In genomic region chr7:1741246-1741645, GRCh38 we compare ENCODE assay signal across 19 cellular contexts.
DNase-seq lines count a peak whose midpoint lies in the region; ATAC-seq and TF ChIP-seq lines count a peak whose summit lies in the region.
"Had no signal": no experiment of that assay in that cellular context is flagged by ENCODE, and none has a peak within 500 bp of the region (broad histone marks: within the 10 kb centered on the region; RNA-seq: fewer than 3 reads in every experiment).

No MANE protein-coding gene starts in this region.

- H3K4me2 ChIP-seq in MM.1S (ENCODE audit: low read depth, low read length) = peak overlapping the region; percentile 55; the same call in 1 of the 2 replicates

- no peak overlapping the region for H3K27ac Mint-ChIP-seq in activated naive CD8-positive, alpha-beta T cell treated with anti-CD3 and anti-CD28 coated beads, Interleukin-2, amount 50 U/mL, for 24 hours
- peak overlapping the region; percentile 51 for H3K27ac Mint-ChIP-seq in stimulated activated memory B cell treated with anti-CD40 and anti-IgM and Interleukin-4, amounts not matched to agents 10 μg/mL and 1 μg/mL and 100 μg/mL, for 72 hours
- H3K27ac Mint-ChIP-seq: naive B cell had no signal

- ATAC-seq in heart right ventricle (no peak), HG02623 (IDR thresholded peaks at IDR 0.05; ENCODE audit: unreplicated experiment) (no peak), aorta (ENCODE audit: low FRiP score) (no peak)
- no peak for ATAC-seq in activated naive CD8-positive, alpha-beta T cell treated with anti-CD3 and anti-CD28 coated beads, Interleukin-2, amount 50 U/mL, for 24 hours
- ATAC-seq in stimulated activated memory B cell treated with anti-CD40 and anti-IgM and Interleukin-4, amounts not matched to agents 10 μg/mL and 1 μg/mL and 100 μg/mL, for 72 hours = no peak
- ATAC-seq: pancreas had no signal

- H3K27ac ChIP-seq in left ventricle myocardium inferior (replicated peaks) = no peak overlapping the region
- H3K27ac ChIP-seq in heart right ventricle = peak overlapping the region in 1 of 10 donors; percentile 49
- no peak overlapping the region for H3K27ac ChIP-seq in MM.1S (ENCODE audit: low read length)
- no peak overlapping the region for H3K27ac ChIP-seq in aorta (ENCODE audit: low read depth in 1 of 2, low read length in 2 of 2)
- H3K27ac ChIP-seq: epithelial cell of prostate, pancreas, thyroid gland had no signal

- intact Hi-C loops in left ventricle myocardium inferior (cut with micrococcal nuclease) (no loop called here), heart right ventricle (cut with DNase I) (loop anchor here in 2 of 10 donors (5.0 kb wide), 2 partner anchors 69 to 74 kb away; partner anchors contain the start of gene ELFN1 (in 1 of the 2)), aorta (cut with DNase I) (no loop called here)

- H3K27me3 Mint-ChIP-seq in activated naive CD8-positive, alpha-beta T cell treated with anti-CD3 and anti-CD28 coated beads, Interleukin-2, amount 50 U/mL, for 24 hours = no peaks in the 10 kb centered on the region
- peaks cover 65% of the 10 kb centered on the region for H3K27me3 Mint-ChIP-seq in stimulated activated memory B cell treated with anti-CD40 and anti-IgM and Interleukin-4, amounts not matched to agents 10 μg/mL and 1 μg/mL and 100 μg/mL, for 72 hours

- H3K9me3 Mint-ChIP-seq in activated naive CD8-positive, alpha-beta T cell treated with anti-CD3 and anti-CD28 coated beads, Interleukin-2, amount 50 U/mL, for 24 hours = no peaks in the 10 kb centered on the region
- H3K9me3 Mint-ChIP-seq in stimulated activated memory B cell treated with anti-CD40 and anti-IgM and Interleukin-4, amounts not matched to agents 10 μg/mL and 1 μg/mL and 100 μg/mL, for 72 hours = no peaks in the 10 kb centered on the region

- no peaks in the 10 kb centered on the region for H3K9me2 ChIP-seq in MM.1S (replicated peaks; ENCODE audit: insufficient read depth, low read length)

- H3K9ac ChIP-seq in MM.1S (ENCODE audit: low read length) = no peak overlapping the region

- H3K27me3 ChIP-seq in left ventricle myocardium inferior (ENCODE audit: low read depth) (no peaks in the 10 kb centered on the region), heart right ventricle (peaks cover 0 to 5% (median 0%) of the 10 kb centered on the region in 7 donors), MM.1S (replicated peaks; ENCODE audit: insufficient read depth, low read length) (peaks cover 56% of the 10 kb centered on the region), aorta (ENCODE audit: control insufficient read depth in 1 of 2, insufficient read depth in 2 of 2, low read length in 1 of 2) (no peaks in the 10 kb centered on the region)
- H3K27me3 ChIP-seq: pancreas, thyroid gland had no signal

- 80 to 89% methylated on average over 8 of the region's 8 CpGs for WGBS in heart right ventricle, 2 donors
- 85 to 93% methylated on average over 8 of the region's 8 CpGs for WGBS in aorta, 2 donors

- TF ChIP-seq CTCF in left ventricle myocardium inferior (IDR thresholded peaks at IDR 0.05; ENCODE audit: borderline replicate concordance) (no peak), heart right ventricle (IDR thresholded peaks at IDR 0.05) (no peak), MM.1S (IDR thresholded peaks at IDR 0.05; ENCODE audit: low read length) (no peak)

- H3K36me3 ChIP-seq in left ventricle myocardium inferior (peaks cover 17% of the 10 kb centered on the region), heart right ventricle (peaks cover 0 to 18% (median 0%) of the 10 kb centered on the region in 9 donors), MM.1S (replicated peaks; ENCODE audit: insufficient read depth, low read length) (no peaks in the 10 kb centered on the region), aorta (ENCODE audit: control insufficient read depth in 1 of 2, insufficient read depth in 2 of 2, low read length in 1 of 2) (no peaks in the 10 kb centered on the region)
- H3K36me3 ChIP-seq: pancreas, sigmoid colon, thyroid gland had no signal

- H3K79me2 ChIP-seq in MM.1S (ENCODE audit: low read length) = no peaks in the 10 kb centered on the region

- H2AFZ ChIP-seq in MM.1S (ENCODE audit: low read length) = no peak overlapping the region

- no peaks in the 10 kb centered on the region for H3F3A ChIP-seq in MM.1S (ENCODE audit: insufficient read depth, low read length)

- H3K9me3 ChIP-seq in left ventricle myocardium inferior (replicated peaks) = no peaks in the 10 kb centered on the region
- no peaks in the 10 kb centered on the region for H3K9me3 ChIP-seq in heart right ventricle
- H3K9me3 ChIP-seq in MM.1S (replicated peaks; ENCODE audit: insufficient read depth, low read length) = no peaks in the 10 kb centered on the region
- no peaks in the 10 kb centered on the region for H3K9me3 ChIP-seq in aorta (ENCODE audit: control insufficient read depth, low read length)
- H3K9me3 ChIP-seq: pancreas, sigmoid colon, thyroid gland had no signal

- peak overlapping the region; percentile 63 for H3K4me3 Mint-ChIP-seq in activated naive CD8-positive, alpha-beta T cell treated with anti-CD3 and anti-CD28 coated beads, Interleukin-2, amount 50 U/mL, for 24 hours
- H3K4me3 Mint-ChIP-seq in stimulated activated memory B cell treated with anti-CD40 and anti-IgM and Interleukin-4, amounts not matched to agents 10 μg/mL and 1 μg/mL and 100 μg/mL, for 72 hours = no peak overlapping the region

- H3K36me3 Mint-ChIP-seq in activated naive CD8-positive, alpha-beta T cell treated with anti-CD3 and anti-CD28 coated beads, Interleukin-2, amount 50 U/mL, for 24 hours (ENCODE audit: low read depth) = no peaks in the 10 kb centered on the region
- H3K36me3 Mint-ChIP-seq in stimulated activated memory B cell treated with anti-CD40 and anti-IgM and Interleukin-4, amounts not matched to agents 10 μg/mL and 1 μg/mL and 100 μg/mL, for 72 hours = no peaks in the 10 kb centered on the region

- H4K20me1 ChIP-seq in MM.1S (ENCODE audit: insufficient read depth, low read length) = no peaks in the 10 kb centered on the region

- H3K4me1 Mint-ChIP-seq in activated naive CD8-positive, alpha-beta T cell treated with anti-CD3 and anti-CD28 coated beads, Interleukin-2, amount 50 U/mL, for 24 hours = peaks cover 22% of the 10 kb centered on the region
- H3K4me1 Mint-ChIP-seq in stimulated activated memory B cell treated with anti-CD40 and anti-IgM and Interleukin-4, amounts not matched to agents 10 μg/mL and 1 μg/mL and 100 μg/mL, for 72 hours = peaks cover 36% of the 10 kb centered on the region

- DNase-seq in left ventricle myocardium inferior = no peak
- no peak for DNase-seq in heart right ventricle
- DNase-seq in MM.1S = no peak
- no peak for DNase-seq in activated naive CD8-positive, alpha-beta T cell treated with anti-CD3 and anti-CD28 coated beads, Interleukin-2, amount 50 U/mL, for 24 hours
- DNase-seq in NCI-H774 (lab: John Stamatoyannopoulos, UW) = no peak
- no peak for DNase-seq in aorta
- DNase-seq: activated naive CD4-positive, alpha-beta T cell treated with Interleukin-2 at 50 U/mL for 16 hours; foreskin fibroblast; mesendoderm; naive B cell; NCI-H146; NCI-H2171; NCI-H524 treated with DMSO at 0.1 percent for 48 hours; sigmoid colon; thyroid gland had no signal

- H3K4me3 ChIP-seq in left ventricle myocardium inferior (peak overlapping the region; percentile 45), heart right ventricle (no peak overlapping the region), MM.1S (ENCODE audit: low read length) (peak overlapping the region; percentile 51), aorta (ENCODE audit: low read length in 2 of 2) (no peak overlapping the region)
- H3K4me3 ChIP-seq: pancreas, sigmoid colon, thyroid gland had no signal

- H3K4me1 ChIP-seq in left ventricle myocardium inferior = peaks cover 28% of the 10 kb centered on the region
- H3K4me1 ChIP-seq in heart right ventricle = peaks cover 3 to 27% (median 24%) of the 10 kb centered on the region in 9 donors
- H3K4me1 ChIP-seq in MM.1S (ENCODE audit: low read length) = no peaks in the 10 kb centered on the region
- no peaks in the 10 kb centered on the region for H3K4me1 ChIP-seq in aorta (ENCODE audit: control insufficient read depth in 1 of 2, insufficient read depth in 2 of 2, low read length in 2 of 2)
- H3K4me1 ChIP-seq: pancreas, thyroid gland had no signal

Comparison
In these comparisons a context has a peak if more than half of its experiments do, and no peak if none do; other contexts are left out.
1. H3K4me3 ChIP-seq: peak in left ventricle myocardium inferior (single experiment) and MM.1S (single experiment); none in heart right ventricle (0 of 10) and aorta (0 of 2).